Comparison of ENCODE assay signal across 1 cellular context in the genomic region with DNA sequence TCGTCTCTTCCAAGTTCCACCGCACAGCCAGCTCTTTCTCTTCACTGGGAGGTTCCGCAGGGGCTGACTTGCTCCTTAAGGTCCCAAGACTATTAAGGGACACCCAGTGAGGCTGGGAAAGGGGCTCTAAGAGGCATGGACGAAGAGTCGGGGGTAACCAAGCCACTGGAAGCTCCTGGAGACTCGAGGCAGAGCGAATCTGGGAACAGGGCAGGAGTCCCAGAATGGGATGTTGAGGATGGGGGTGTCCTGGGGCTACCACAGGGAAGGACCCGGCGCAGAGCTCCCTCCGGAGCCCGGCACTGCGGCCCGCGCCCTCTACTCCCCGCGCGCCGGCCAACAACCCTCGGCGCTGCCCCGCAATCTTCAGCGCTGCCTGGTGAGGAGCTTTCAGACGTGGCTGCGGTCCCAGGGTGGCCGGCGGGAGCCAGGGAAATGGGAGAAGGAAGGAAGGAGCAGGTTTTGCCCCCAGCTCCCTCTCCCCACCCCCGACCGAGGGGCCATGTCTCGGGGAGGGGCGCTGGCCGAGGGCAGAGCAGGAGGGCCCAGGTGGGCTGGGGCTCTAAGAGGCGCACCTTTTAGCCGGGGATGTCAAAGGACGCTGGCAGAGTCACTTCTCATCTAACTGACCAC.
TF ChIP-seq lines count a peak whose summit lies in the region.

No MANE protein-coding gene starts in this region.

TF ChIP-seq in GM23338, 12 proteins besides CTCF, POLR2A, EP300 and RAD21:
- no peak for TF ChIP-seq ETS1 (IDR thresholded peaks at IDR 0.05)
- no peak for TF ChIP-seq NANOG (IDR thresholded peaks at IDR 0.05; ENCODE audit: borderline replicate concordance)
- no peak for TF ChIP-seq REST (IDR thresholded peaks at IDR 0.05; ENCODE audit: unreplicated experiment)
- TF ChIP-seq STAT1 (IDR thresholded peaks at IDR 0.05; ENCODE audit: unreplicated experiment) = no peak
- no peak for TF ChIP-seq EZH2phosphoT487 (IDR thresholded peaks at IDR 0.05; ENCODE audit: unreplicated experiment)
- TF ChIP-seq JUNB (IDR thresholded peaks at IDR 0.05; ENCODE audit: unreplicated experiment) = no peak
- TF ChIP-seq ZNF114 (CRISPR knock-in tag; IDR thresholded peaks at IDR 0.05) = no peak
- no peak for TF ChIP-seq ZNF462 (CRISPR knock-in tag; IDR thresholded peaks at IDR 0.05)
- no peak for TF ChIP-seq ZNF331 (CRISPR knock-in tag; IDR thresholded peaks at IDR 0.05; ENCODE audit: low read depth)
- TF ChIP-seq EZH2 (IDR thresholded peaks at IDR 0.05; ENCODE audit: low read depth, unreplicated experiment) = no peak
- no peak for TF ChIP-seq POLR2AphosphoS5 (IDR thresholded peaks at IDR 0.05; ENCODE audit: low read depth)
- TF ChIP-seq CREB1 (CRISPR knock-in tag; IDR thresholded peaks at IDR 0.05; ENCODE audit: low read depth) = no peak
